ENCODE assay signal across 1 cellular context in genomic region chr12:53065975-53066593, GRCh38.
TF ChIP-seq lines count a peak whose summit lies in the region.

No MANE protein-coding gene starts in this region.

TF ChIP-seq in HEK293T, 16 proteins besides CTCF, POLR2A, EP300 and RAD21:
- TF ChIP-seq HDGF (IDR thresholded peaks at IDR 0.05; ENCODE audit: borderline replicate concordance) (no peak), ELF4 (IDR thresholded peaks at IDR 0.05) (no peak), TARDBP (IDR thresholded peaks at IDR 0.05) (no peak), CTBP1 (IDR thresholded peaks at IDR 0.05; ENCODE audit: borderline replicate concordance) (no peak), FOXA1 (IDR thresholded peaks at IDR 0.05) (no peak)
